ENCODE assay signal across 8 cellular contexts in the genomic region with DNA sequence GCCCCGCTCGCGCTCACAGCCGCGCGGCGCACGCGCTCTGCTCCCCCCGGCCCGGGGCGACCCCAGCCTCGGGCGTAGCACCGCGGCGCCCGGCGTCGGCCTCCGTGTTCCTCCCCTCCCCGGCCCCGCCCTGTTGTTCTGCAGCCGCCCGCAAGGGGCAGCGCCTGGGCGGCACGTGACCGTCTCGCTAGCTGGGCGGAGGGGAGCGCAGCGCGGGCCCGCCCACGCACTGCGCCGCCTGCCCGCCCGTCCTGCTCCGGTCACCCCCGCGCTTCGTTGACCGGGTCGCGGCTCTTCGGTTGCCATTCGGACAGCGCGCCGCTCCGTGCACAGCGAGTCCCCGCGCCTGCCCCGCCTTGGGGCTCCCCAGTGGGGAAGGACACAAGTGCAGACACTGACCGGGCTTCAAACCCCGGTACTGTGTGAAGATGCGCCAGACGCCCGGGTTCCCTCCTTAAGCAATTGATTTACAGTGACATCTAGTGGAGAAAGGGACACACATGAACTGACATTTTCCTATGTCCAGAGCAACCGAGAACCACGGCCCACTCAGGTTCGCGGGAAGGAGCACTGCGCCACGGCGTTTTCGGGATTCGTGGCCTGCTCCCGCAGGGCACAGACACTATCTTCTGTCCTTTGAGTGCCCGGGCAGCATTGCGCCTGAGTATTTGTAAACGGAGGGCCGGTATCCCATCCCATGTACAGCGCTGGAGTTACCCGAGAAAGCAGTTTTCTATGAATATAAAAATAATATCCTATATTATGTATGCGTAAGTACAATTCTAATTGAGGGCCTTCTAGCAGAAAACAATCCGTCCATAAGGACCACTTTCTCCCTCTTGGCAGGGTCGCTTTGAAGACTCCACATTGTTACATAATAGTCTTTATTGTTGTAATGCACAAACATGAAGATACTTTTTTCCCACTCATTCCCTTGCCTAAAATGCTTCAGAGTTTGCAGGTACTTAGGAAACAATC. TPM values are rescaled to one million over a fixed set of nuclear protein-coding genes. Genes with fewer than 3 reads are reported as not detected.
DNase-seq lines count a peak whose midpoint lies in the region; ATAC-seq and TF ChIP-seq lines count a peak whose summit lies in the region.

No MANE protein-coding gene starts in this region.

- peaks cover 3% of the 10 kb centered on the region; the same call in 1 of the 3 replicates for H3K9me3 Mint-ChIP-seq in GM23338
- no peaks in the 10 kb centered on the region for H3K9me3 Mint-ChIP-seq in activated T-helper 17 cell treated with anti-CD3 and anti-CD28 coated beads, Interleukin-2, amount 50 U/mL, for 72 hours
- H3K9me3 Mint-ChIP-seq in naive B cell, result no peaks in the 10 kb centered on the region
- no peaks in the 10 kb centered on the region for H3K9me3 Mint-ChIP-seq in stimulated activated effector memory CD8-positive, alpha-beta T cell treated with anti-CD3 and anti-CD28 coated beads, Interleukin-12 subunit alpha, Interleukin-12 subunit beta, amount 100 ng/mL, for 72 hours

- H3K27ac ChIP-seq in DOHH2 (ENCODE audit: low read depth, low read length) (peak overlapping the region; percentile 17; the same call in 1 of the 2 replicates), GM23338 (ENCODE audit: low read depth) (peak overlapping the region; percentile 86; the same call in 1 of the 2 replicates), fibroblast of lung (ENCODE audit: insufficient read depth, low read length) (peak overlapping the region; percentile 79)

- H3K9me3 ChIP-seq in DOHH2 (ENCODE audit: control insufficient read depth, insufficient read depth, low read length) (no peaks in the 10 kb centered on the region), fibroblast of lung (ENCODE audit: control insufficient read depth, insufficient read depth, low read depth, low read length) (no peaks in the 10 kb centered on the region)

- peaks cover 7% of the 10 kb centered on the region; the same call in 1 of the 3 replicates for H3K36me3 Mint-ChIP-seq in GM23338 (ENCODE audit: low read depth)
- H3K36me3 Mint-ChIP-seq in activated T-helper 17 cell treated with anti-CD3 and anti-CD28 coated beads, Interleukin-2, amount 50 U/mL, for 72 hours (ENCODE audit: low read depth), result peaks cover 21% of the 10 kb centered on the region
- H3K36me3 Mint-ChIP-seq in naive B cell, result peaks cover 0 to 8% of the 10 kb centered on the region in 2 donors
- H3K36me3 Mint-ChIP-seq in stimulated activated effector memory CD8-positive, alpha-beta T cell treated with anti-CD3 and anti-CD28 coated beads, Interleukin-12 subunit alpha, Interleukin-12 subunit beta, amount 100 ng/mL, for 72 hours, result peaks cover 16% of the 10 kb centered on the region

- TF ChIP-seq CTCF in DOHH2 (IDR thresholded peaks at IDR 0.05; ENCODE audit: low read depth, low read length, poor library complexity, severe bottlenecking) (peak; percentile 80), GM23338 (conservative IDR thresholded peaks at IDR 0.05; ENCODE audit: low read depth in 2 of 2) (peak; percentile 67 to 83), fibroblast of lung (conservative IDR thresholded peaks at IDR 0.05 in 1 of 2, IDR thresholded peaks at IDR 0.05 in 1 of 2; ENCODE audit: low read depth in 1 of 2, low read length in 2 of 2) (peak; percentile 42 to 70)

- H3K4me3 Mint-ChIP-seq in GM23338 (peak overlapping the region; percentile 81), naive B cell (peak overlapping the region; percentile 89 to 99 (median 97))
- peak overlapping the region; percentile 91 for H3K4me3 Mint-ChIP-seq in activated T-helper 17 cell treated with anti-CD3 and anti-CD28 coated beads, Interleukin-2, amount 50 U/mL, for 72 hours
- peak overlapping the region; percentile 93 for H3K4me3 Mint-ChIP-seq in stimulated activated effector memory CD8-positive, alpha-beta T cell treated with anti-CD3 and anti-CD28 coated beads, Interleukin-12 subunit alpha, Interleukin-12 subunit beta, amount 100 ng/mL, for 72 hours

- H3K4me1 ChIP-seq in DOHH2 (ENCODE audit: control insufficient read depth, low read length) (peaks cover 37% of the 10 kb centered on the region), GM23338 (ENCODE audit: insufficient read depth) (peaks cover 20% of the 10 kb centered on the region), fibroblast of lung (ENCODE audit: control insufficient read depth, extremely low read depth, insufficient read depth, low read length) (peaks cover 6% of the 10 kb centered on the region)

- peaks cover 22% of the 10 kb centered on the region; the same call in 1 of the 2 replicates for H4K20me1 ChIP-seq in DOHH2 (ENCODE audit: control insufficient read depth, insufficient read depth, low read depth, low read length)
- peaks cover 10% of the 10 kb centered on the region for H4K20me1 ChIP-seq in GM23338 (replicated peaks; ENCODE audit: insufficient read depth)
- no peaks in the 10 kb centered on the region for H4K20me1 ChIP-seq in fibroblast of lung (ENCODE audit: control insufficient read depth, extremely low read depth, insufficient read depth, low read length)

- H3K9me2 ChIP-seq in DOHH2 (replicated peaks; ENCODE audit: control insufficient read depth, low read length) (no peaks in the 10 kb centered on the region), GM23338 (ENCODE audit: insufficient read depth) (no peaks in the 10 kb centered on the region)

- H3K4me1 Mint-ChIP-seq in GM23338, result peaks cover 35% of the 10 kb centered on the region
- H3K4me1 Mint-ChIP-seq in activated T-helper 17 cell treated with anti-CD3 and anti-CD28 coated beads, Interleukin-2, amount 50 U/mL, for 72 hours, result peaks cover 26% of the 10 kb centered on the region
- H3K4me1 Mint-ChIP-seq in naive B cell, result peaks cover 22 to 36% (median 32%) of the 10 kb centered on the region in 3 donors
- peaks cover 30% of the 10 kb centered on the region for H3K4me1 Mint-ChIP-seq in stimulated activated effector memory CD8-positive, alpha-beta T cell treated with anti-CD3 and anti-CD28 coated beads, Interleukin-12 subunit alpha, Interleukin-12 subunit beta, amount 100 ng/mL, for 72 hours

- H3K27me3 Mint-ChIP-seq in GM23338 (ENCODE audit: insufficient read depth, low read depth, poor library complexity) (peaks cover 11% of the 10 kb centered on the region), naive B cell (peaks cover 0 to 8% (median 0%) of the 10 kb centered on the region in 3 donors)
- no peaks in the 10 kb centered on the region for H3K27me3 Mint-ChIP-seq in activated T-helper 17 cell treated with anti-CD3 and anti-CD28 coated beads, Interleukin-2, amount 50 U/mL, for 72 hours

- H3K79me2 ChIP-seq in DOHH2 (ENCODE audit: control insufficient read depth, low read length), result peaks cover 40% of the 10 kb centered on the region
- peaks cover 38% of the 10 kb centered on the region for H3K79me2 ChIP-seq in GM23338 (replicated peaks; ENCODE audit: insufficient read depth)
- peaks cover 36% of the 10 kb centered on the region for H3K79me2 ChIP-seq in fibroblast of lung (ENCODE audit: control insufficient read depth, insufficient read depth, low read length)

- peak overlapping the region; percentile 81 for H3K9ac ChIP-seq in fibroblast of lung (ENCODE audit: insufficient read depth, low read length)

- H3K27ac Mint-ChIP-seq in GM23338 (peak overlapping the region; percentile 86), naive B cell (peak overlapping the region; percentile 94 to 100 (median 99))
- H3K27ac Mint-ChIP-seq in activated T-helper 17 cell treated with anti-CD3 and anti-CD28 coated beads, Interleukin-2, amount 50 U/mL, for 72 hours, result peak overlapping the region; percentile 95
- peak overlapping the region; percentile 93 for H3K27ac Mint-ChIP-seq in stimulated activated effector memory CD8-positive, alpha-beta T cell treated with anti-CD3 and anti-CD28 coated beads, Interleukin-12 subunit alpha, Interleukin-12 subunit beta, amount 100 ng/mL, for 72 hours

- H2AFZ ChIP-seq in GM23338 (peak overlapping the region; percentile 84), fibroblast of lung (ENCODE audit: low read length) (peak overlapping the region; percentile 99)

- 0 out of 2 replicates have a peak, but pooled peaks cover 6% of the 10 kb centered on the region for H3K27me3 ChIP-seq in DOHH2 (ENCODE audit: control insufficient read depth, low read length)
- H3K27me3 ChIP-seq in GM23338 (ENCODE audit: insufficient read depth), result no peaks in the 10 kb centered on the region
- H3K27me3 ChIP-seq in fibroblast of lung (ENCODE audit: control insufficient read depth, insufficient read depth, low read length), result peaks cover 2% of the 10 kb centered on the region

- ATAC-seq in GM23338, result peak; percentile 87
- peak; percentile 86 for ATAC-seq in activated T-helper 17 cell treated with anti-CD3 and anti-CD28 coated beads, Interleukin-2, amount 50 U/mL, for 72 hours (replicated peaks)
- peak; percentile 79 to 81 for ATAC-seq in naive B cell (ENCODE audit: low read depth in 2 of 2)
- ATAC-seq in stimulated activated effector memory CD8-positive, alpha-beta T cell treated with anti-CD3 and anti-CD28 coated beads, Interleukin-12 subunit alpha, Interleukin-12 subunit beta, amount 100 ng/mL, for 72 hours, result peak; percentile 89

- peak; percentile 96 for DNase-seq in GM23338 (ENCODE audit: low spot score)
- DNase-seq in Kasumi-1 (lab: John Stamatoyannopoulos, UW), result peak; percentile 92 to 93
- peak; percentile 95 for DNase-seq in RKO (ENCODE audit: low spot score)
- peak; percentile 90 to 94 for DNase-seq in fibroblast of lung (ENCODE audit: low read depth in 2 of 2)
- DNase-seq in naive B cell, result peak; percentile 97
- peak; percentile 92 to 96 for DNase-seq in stimulated activated effector memory CD8-positive, alpha-beta T cell treated with anti-CD3 and anti-CD28 coated beads, Interleukin-12 subunit alpha, Interleukin-12 subunit beta, amount 100 ng/mL, for 72 hours (ENCODE audit: low spot score in 2 of 2)

- no peaks in the 10 kb centered on the region for H3F3A ChIP-seq in DOHH2 (ENCODE audit: control insufficient read depth, insufficient read depth)
- no peaks in the 10 kb centered on the region for H3F3A ChIP-seq in GM23338 (replicated peaks; ENCODE audit: low read depth)

- H3K4me3 ChIP-seq in DOHH2 (ENCODE audit: low read length) (peak overlapping the region; percentile 99), GM23338 (peak overlapping the region; percentile 80), fibroblast of lung (replicated peaks in 1 of 4; ENCODE audit: control extremely low read depth in 1 of 4, insufficient read depth in 1 of 4, low read depth in 3 of 4, low read length in 4 of 4) (peak overlapping the region; percentile 61 to 83 (median 82))

- H3K36me3 ChIP-seq in DOHH2 (ENCODE audit: control insufficient read depth, low read length) (peaks cover 16% of the 10 kb centered on the region), GM23338 (ENCODE audit: insufficient read depth) (no peaks in the 10 kb centered on the region), fibroblast of lung (ENCODE audit: control insufficient read depth, insufficient read depth, low read length) (no peaks in the 10 kb centered on the region)

- peak overlapping the region; percentile 75 for H3K4me2 ChIP-seq in DOHH2 (ENCODE audit: low read length)
- peak overlapping the region; percentile 84 for H3K4me2 ChIP-seq in GM23338
- peak overlapping the region; percentile 95 for H3K4me2 ChIP-seq in fibroblast of lung (ENCODE audit: extremely low read depth, insufficient read depth, low read length)

RNA-seq across cellular contexts. Expression of gene REV1, which starts 0.6 kb away (rescaled TPM):
- 39.1 and 46.7 TPM in 2 replicates for total RNA-seq in GM23338 (2014; rRNA removed; shearing (Covaris generic))
- polyA plus RNA-seq in GM23338 (2016; fragmentation: Nextera tagmentation; extraction: Ambion mirVana) (30.2 and 32.9 TPM in 2 replicates), fibroblast of lung (13.9 and 19.3 TPM in 2 replicates), naive B cell (ENCODE audit: low read depth in 6 of 6) (10 to 100 TPM; 14.7 to 25.8 (median 17.9) TPM)
- total RNA-seq in activated T-helper 17 cell treated with anti-CD3 and anti-CD28 coated beads, Interleukin-2, amount 50 U/mL, for 72 hours, result 10 to 100 TPM; 33.1 to 40.1 TPM
- total RNA-seq in fibroblast of lung, result 32.1 and 39.3 TPM in 2 replicates
- 11.5 and 12.8 TPM in 2 replicates for polyA plus RNA-seq in fibroblast of lung (2012)
- 4.9 and 16.9 TPM in 2 replicates for polyA minus RNA-seq in fibroblast of lung (ENCODE audit: low replicate concordance)

Comparison
In these comparisons a context has a peak if more than half of its experiments do, and no peak if none do; other contexts are left out.
1. Peak in every context shown above with its lines: DNase-seq, ATAC-seq, H3K4me3 ChIP-seq and H3K27ac ChIP-seq.
2. H3K27ac ChIP-seq: peak in every context shown above with its lines; median percentile 86 in GM23338; 79 in fibroblast of lung; 17 in DOHH2.